In the genomic region with DNA sequence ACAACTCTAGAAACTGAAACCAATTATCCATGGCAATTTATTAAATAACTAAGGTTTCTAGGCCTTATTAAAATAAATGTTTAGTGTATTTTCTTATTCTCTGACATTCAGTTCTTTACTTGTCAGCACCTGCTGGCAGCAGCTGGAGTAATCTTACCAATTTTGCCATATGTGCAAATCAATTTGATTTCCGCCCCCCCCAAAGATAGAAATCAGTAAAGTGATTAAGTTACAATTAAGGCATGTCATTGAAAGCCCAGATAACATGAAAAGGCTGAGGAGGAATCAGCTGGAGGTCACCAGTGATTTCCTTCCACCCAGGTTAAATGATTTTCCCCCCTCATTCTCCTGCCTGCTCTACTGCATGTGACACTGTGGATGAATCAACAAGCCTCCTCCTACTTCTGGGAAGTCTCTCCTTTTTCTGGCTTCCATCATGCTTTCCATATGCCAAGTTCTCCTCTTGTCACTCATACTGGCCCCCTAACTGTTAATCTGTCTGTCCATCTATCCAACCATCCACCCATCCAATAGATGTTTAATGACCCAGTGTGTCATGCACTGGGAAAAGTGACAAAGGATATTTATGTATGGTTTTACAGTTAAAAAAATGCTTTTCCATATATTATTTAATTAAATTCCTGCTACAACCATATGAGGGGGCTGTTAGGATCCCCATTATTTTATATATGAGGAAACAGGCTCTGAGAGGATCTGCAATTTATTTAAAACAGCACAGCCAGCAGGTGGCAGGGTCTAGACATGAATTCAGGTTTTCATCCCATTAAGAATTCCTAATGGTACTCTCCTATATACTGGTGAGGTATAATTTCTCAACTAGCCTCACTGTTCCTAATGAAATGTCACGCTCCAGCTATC, we compare ENCODE assay signal across 7 cellular contexts.
A peak's percentile ranks its signal among the peaks of the same experiment; 100 is the strongest.
DNase-seq lines count a peak whose midpoint lies in the region; ATAC-seq and TF ChIP-seq lines count a peak whose summit lies in the region.

No MANE protein-coding gene starts in this region.

- H3K27me3 ChIP-seq in DND-41 (ENCODE audit: insufficient read depth, low read length, poor library complexity): no peaks in the 10 kb centered on the region

- no peaks in the 10 kb centered on the region for H3K9me3 ChIP-seq in DND-41 (ENCODE audit: insufficient read depth, low read length, severe bottlenecking)

- 0 out of 2 replicates have a peak, but pooled peaks cover 2% of the 10 kb centered on the region for H4K20me1 ChIP-seq in DND-41 (ENCODE audit: insufficient read depth, low read length)

- peak; percentile 57 for TF ChIP-seq CTCF in DND-41 (IDR thresholded peaks at IDR 0.05; ENCODE audit: borderline replicate concordance, extremely low read depth, low read length, poor library complexity, severe bottlenecking)
- peak; percentile 72 for TF ChIP-seq CTCF in LNCAP (IDR thresholded peaks at IDR 0.05)
- peak; percentile 68 for TF ChIP-seq CTCF in epithelial cell of proximal tubule (conservative IDR thresholded peaks at IDR 0.05; ENCODE audit: low read depth, low read length)
- TF ChIP-seq CTCF in nephron progenitor cell (IDR thresholded peaks at IDR 0.05): peak; percentile 47

- H3K4me3 ChIP-seq in DND-41 (ENCODE audit: low read depth in 1 of 2, low read length in 2 of 2) (no peak overlapping the region), epithelial cell of proximal tubule (ENCODE audit: low read depth, low read length) (no peak overlapping the region)

- H3K4me3 Mint-ChIP-seq in nephron progenitor cell: no peak overlapping the region

- ATAC-seq in DND-41 (ENCODE audit: insufficient read depth, low read depth) (peak; percentile 36; the same call in 2 of the 3 replicates), SK-N-SH treated with all-trans-retinoic acid at 6 μM for 48 hours (peak; percentile 82), GM18907 (IDR thresholded peaks at IDR 0.05; ENCODE audit: unreplicated experiment) (no peak)

- H3K36me3 ChIP-seq in DND-41 (ENCODE audit: insufficient read depth, low read length): no peaks in the 10 kb centered on the region

- no peaks in the 10 kb centered on the region for H3K36me3 Mint-ChIP-seq in nephron progenitor cell (ENCODE audit: low read depth)

- H2AFZ ChIP-seq in DND-41 (ENCODE audit: low read depth, low read length): no peak overlapping the region

- no peaks in the 10 kb centered on the region for H3K79me2 ChIP-seq in DND-41 (ENCODE audit: insufficient read depth, low read length)

- no peak overlapping the region for H3K9ac ChIP-seq in DND-41 (ENCODE audit: low read depth, low read length)

- DNase-seq in DND-41 (no peak), epithelial cell of proximal tubule (ENCODE audit: low read depth) (no peak), nephron progenitor cell (peak; percentile 24), middle frontal gyrus (ENCODE audit: extremely low spot score, low spot score) (no peak)

- no peak overlapping the region for H3K4me2 ChIP-seq in DND-41 (ENCODE audit: insufficient read depth, low read length)

- H3K27me3 Mint-ChIP-seq in nephron progenitor cell (ENCODE audit: low read depth, poor library complexity): peaks cover 2% of the 10 kb centered on the region

- no peaks in the 10 kb centered on the region for H3K4me1 Mint-ChIP-seq in nephron progenitor cell

- H3K4me1 ChIP-seq in DND-41 (ENCODE audit: insufficient read depth, low read length): peaks cover 4% of the 10 kb centered on the region; the same call in 1 of the 2 replicates

- H3K27ac Mint-ChIP-seq in nephron progenitor cell: peak overlapping the region; percentile 25

- H3K9me3 Mint-ChIP-seq in nephron progenitor cell: no peaks in the 10 kb centered on the region

- H3K27ac ChIP-seq in DND-41 (ENCODE audit: low read length): no peak overlapping the region

TF ChIP-seq in SK-N-SH treated with all-trans-retinoic acid at 6 μM for 48 hours, 23 proteins besides CTCF, POLR2A, EP300 and RAD21:
- TF ChIP-seq ZNF8 (CRISPR knock-in tag; IDR thresholded peaks at IDR 0.05): no peak
- TF ChIP-seq TCF4 (CRISPR knock-in tag; IDR thresholded peaks at IDR 0.05; ENCODE audit: borderline replicate concordance): 0 out of 2 replicates have a peak, but pooled peaks have one; percentile 43
- TF ChIP-seq, protein P1, sequence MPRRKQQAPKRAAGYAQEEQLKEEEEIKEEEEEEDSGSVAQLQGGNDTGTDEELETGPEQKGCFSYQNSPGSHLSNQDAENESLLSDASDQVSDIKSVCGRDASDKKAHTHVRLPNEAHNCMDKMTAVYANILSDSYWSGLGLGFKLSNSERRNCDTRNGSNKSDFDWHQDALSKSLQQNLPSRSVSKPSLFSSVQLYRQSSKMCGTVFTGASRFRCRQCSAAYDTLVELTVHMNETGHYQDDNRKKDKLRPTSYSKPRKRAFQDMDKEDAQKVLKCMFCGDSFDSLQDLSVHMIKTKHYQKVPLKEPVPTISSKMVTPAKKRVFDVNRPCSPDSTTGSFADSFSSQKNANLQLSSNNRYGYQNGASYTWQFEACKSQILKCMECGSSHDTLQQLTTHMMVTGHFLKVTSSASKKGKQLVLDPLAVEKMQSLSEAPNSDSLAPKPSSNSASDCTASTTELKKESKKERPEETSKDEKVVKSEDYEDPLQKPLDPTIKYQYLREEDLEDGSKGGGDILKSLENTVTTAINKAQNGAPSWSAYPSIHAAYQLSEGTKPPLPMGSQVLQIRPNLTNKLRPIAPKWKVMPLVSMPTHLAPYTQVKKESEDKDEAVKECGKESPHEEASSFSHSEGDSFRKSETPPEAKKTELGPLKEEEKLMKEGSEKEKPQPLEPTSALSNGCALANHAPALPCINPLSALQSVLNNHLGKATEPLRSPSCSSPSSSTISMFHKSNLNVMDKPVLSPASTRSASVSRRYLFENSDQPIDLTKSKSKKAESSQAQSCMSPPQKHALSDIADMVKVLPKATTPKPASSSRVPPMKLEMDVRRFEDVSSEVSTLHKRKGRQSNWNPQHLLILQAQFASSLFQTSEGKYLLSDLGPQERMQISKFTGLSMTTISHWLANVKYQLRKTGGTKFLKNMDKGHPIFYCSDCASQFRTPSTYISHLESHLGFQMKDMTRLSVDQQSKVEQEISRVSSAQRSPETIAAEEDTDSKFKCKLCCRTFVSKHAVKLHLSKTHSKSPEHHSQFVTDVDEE (CRISPR knock-in tag; IDR thresholded peaks at IDR 0.05): 0 out of 2 replicates have a peak, but pooled peaks have one; percentile 45
- TF ChIP-seq ZFP30 (CRISPR knock-in tag; IDR thresholded peaks at IDR 0.05): no peak
TF ChIP-seq in SK-N-SH treated with all-trans-retinoic acid at 6 μM for 48 hours: peak in this region for 2.
